ENCODE assay signal across 2 cellular contexts in the genomic region with DNA sequence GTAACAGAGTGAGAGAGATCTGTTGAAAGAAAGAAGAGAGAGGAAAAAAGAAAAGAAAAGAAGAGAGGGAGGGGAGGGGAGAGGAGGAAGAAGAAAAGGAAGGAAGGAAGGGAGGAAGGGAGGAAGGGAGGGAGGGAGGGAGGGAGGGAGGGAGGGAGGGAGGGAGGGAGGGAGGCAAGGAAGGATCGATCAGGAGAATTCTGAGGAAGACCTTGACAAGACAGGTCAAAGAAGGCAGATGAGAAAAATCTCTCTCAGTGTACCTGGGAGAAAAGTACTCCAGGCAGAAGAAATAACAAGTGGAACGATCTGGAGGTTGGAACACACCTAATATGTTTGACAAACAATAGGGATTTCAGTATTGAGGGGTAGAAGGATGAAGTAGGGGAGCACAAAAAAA.
TF ChIP-seq lines count a peak whose summit lies in the region.

No MANE protein-coding gene starts in this region.

TF ChIP-seq in HCT116, 20 proteins besides CTCF, POLR2A, EP300 and RAD21 (continued from another document):
- TF ChIP-seq, protein P1, sequence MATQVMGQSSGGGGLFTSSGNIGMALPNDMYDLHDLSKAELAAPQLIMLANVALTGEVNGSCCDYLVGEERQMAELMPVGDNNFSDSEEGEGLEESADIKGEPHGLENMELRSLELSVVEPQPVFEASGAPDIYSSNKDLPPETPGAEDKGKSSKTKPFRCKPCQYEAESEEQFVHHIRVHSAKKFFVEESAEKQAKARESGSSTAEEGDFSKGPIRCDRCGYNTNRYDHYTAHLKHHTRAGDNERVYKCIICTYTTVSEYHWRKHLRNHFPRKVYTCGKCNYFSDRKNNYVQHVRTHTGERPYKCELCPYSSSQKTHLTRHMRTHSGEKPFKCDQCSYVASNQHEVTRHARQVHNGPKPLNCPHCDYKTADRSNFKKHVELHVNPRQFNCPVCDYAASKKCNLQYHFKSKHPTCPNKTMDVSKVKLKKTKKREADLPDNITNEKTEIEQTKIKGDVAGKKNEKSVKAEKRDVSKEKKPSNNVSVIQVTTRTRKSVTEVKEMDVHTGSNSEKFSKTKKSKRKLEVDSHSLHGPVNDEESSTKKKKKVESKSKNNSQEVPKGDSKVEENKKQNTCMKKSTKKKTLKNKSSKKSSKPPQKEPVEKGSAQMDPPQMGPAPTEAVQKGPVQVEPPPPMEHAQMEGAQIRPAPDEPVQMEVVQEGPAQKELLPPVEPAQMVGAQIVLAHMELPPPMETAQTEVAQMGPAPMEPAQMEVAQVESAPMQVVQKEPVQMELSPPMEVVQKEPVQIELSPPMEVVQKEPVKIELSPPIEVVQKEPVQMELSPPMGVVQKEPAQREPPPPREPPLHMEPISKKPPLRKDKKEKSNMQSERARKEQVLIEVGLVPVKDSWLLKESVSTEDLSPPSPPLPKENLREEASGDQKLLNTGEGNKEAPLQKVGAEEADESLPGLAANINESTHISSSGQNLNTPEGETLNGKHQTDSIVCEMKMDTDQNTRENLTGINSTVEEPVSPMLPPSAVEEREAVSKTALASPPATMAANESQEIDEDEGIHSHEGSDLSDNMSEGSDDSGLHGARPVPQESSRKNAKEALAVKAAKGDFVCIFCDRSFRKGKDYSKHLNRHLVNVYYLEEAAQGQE (IDR thresholded peaks at IDR 0.05; ENCODE audit: low read depth), result no peak
- TF ChIP-seq ZNF274 (IDR thresholded peaks at IDR 0.05; ENCODE audit: low read depth, low read length) (no peak), EZH2 (IDR thresholded peaks at IDR 0.05) (no peak), EGR1 (IDR thresholded peaks at IDR 0.05; ENCODE audit: low read depth) (no peak), ELF1 (IDR thresholded peaks at IDR 0.05; ENCODE audit: borderline replicate concordance, low read depth) (no peak), TCF7L2 (IDR thresholded peaks at IDR 0.05; ENCODE audit: borderline replicate concordance, extremely low read depth, insufficient read depth, insufficient read length) (no peak)

TF ChIP-seq in WTC11, 78 proteins besides CTCF, POLR2A, EP300 and RAD21 (continued from another document):
- TF ChIP-seq, protein P2, sequence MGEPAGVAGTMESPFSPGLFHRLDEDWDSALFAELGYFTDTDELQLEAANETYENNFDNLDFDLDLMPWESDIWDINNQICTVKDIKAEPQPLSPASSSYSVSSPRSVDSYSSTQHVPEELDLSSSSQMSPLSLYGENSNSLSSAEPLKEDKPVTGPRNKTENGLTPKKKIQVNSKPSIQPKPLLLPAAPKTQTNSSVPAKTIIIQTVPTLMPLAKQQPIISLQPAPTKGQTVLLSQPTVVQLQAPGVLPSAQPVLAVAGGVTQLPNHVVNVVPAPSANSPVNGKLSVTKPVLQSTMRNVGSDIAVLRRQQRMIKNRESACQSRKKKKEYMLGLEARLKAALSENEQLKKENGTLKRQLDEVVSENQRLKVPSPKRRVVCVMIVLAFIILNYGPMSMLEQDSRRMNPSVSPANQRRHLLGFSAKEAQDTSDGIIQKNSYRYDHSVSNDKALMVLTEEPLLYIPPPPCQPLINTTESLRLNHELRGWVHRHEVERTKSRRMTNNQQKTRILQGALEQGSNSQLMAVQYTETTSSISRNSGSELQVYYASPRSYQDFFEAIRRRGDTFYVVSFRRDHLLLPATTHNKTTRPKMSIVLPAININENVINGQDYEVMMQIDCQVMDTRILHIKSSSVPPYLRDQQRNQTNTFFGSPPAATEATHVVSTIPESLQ (CRISPR knock-in tag; IDR thresholded peaks at IDR 0.05), result no peak
- TF ChIP-seq ZNF416 (CRISPR knock-in tag; IDR thresholded peaks at IDR 0.05) (no peak), JUN (CRISPR knock-in tag; IDR thresholded peaks at IDR 0.05) (no peak), TEAD1 (CRISPR knock-in tag; IDR thresholded peaks at IDR 0.05) (no peak), NR3C1 (CRISPR knock-in tag; conservative IDR thresholded peaks at IDR 0.05; ENCODE audit: low read depth) (no peak), NFATC4 (CRISPR knock-in tag; IDR thresholded peaks at IDR 0.05) (no peak), EMX1 (CRISPR knock-in tag; IDR thresholded peaks at IDR 0.05) (no peak), SMAD4 (CRISPR knock-in tag; IDR thresholded peaks at IDR 0.05) (no peak), ZNF671 (CRISPR knock-in tag; IDR thresholded peaks at IDR 0.05) (no peak), ZNF138 (CRISPR knock-in tag; conservative IDR thresholded peaks at IDR 0.05) (no peak)
- TF ChIP-seq, protein P3, sequence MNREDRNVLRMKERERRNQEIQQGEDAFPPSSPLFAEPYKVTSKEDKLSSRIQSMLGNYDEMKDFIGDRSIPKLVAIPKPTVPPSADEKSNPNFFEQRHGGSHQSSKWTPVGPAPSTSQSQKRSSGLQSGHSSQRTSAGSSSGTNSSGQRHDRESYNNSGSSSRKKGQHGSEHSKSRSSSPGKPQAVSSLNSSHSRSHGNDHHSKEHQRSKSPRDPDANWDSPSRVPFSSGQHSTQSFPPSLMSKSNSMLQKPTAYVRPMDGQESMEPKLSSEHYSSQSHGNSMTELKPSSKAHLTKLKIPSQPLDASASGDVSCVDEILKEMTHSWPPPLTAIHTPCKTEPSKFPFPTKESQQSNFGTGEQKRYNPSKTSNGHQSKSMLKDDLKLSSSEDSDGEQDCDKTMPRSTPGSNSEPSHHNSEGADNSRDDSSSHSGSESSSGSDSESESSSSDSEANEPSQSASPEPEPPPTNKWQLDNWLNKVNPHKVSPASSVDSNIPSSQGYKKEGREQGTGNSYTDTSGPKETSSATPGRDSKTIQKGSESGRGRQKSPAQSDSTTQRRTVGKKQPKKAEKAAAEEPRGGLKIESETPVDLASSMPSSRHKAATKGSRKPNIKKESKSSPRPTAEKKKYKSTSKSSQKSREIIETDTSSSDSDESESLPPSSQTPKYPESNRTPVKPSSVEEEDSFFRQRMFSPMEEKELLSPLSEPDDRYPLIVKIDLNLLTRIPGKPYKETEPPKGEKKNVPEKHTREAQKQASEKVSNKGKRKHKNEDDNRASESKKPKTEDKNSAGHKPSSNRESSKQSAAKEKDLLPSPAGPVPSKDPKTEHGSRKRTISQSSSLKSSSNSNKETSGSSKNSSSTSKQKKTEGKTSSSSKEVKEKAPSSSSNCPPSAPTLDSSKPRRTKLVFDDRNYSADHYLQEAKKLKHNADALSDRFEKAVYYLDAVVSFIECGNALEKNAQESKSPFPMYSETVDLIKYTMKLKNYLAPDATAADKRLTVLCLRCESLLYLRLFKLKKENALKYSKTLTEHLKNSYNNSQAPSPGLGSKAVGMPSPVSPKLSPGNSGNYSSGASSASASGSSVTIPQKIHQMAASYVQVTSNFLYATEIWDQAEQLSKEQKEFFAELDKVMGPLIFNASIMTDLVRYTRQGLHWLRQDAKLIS (CRISPR knock-in tag; IDR thresholded peaks at IDR 0.05; ENCODE audit: borderline replicate concordance), result no peak
- TF ChIP-seq, protein P4, sequence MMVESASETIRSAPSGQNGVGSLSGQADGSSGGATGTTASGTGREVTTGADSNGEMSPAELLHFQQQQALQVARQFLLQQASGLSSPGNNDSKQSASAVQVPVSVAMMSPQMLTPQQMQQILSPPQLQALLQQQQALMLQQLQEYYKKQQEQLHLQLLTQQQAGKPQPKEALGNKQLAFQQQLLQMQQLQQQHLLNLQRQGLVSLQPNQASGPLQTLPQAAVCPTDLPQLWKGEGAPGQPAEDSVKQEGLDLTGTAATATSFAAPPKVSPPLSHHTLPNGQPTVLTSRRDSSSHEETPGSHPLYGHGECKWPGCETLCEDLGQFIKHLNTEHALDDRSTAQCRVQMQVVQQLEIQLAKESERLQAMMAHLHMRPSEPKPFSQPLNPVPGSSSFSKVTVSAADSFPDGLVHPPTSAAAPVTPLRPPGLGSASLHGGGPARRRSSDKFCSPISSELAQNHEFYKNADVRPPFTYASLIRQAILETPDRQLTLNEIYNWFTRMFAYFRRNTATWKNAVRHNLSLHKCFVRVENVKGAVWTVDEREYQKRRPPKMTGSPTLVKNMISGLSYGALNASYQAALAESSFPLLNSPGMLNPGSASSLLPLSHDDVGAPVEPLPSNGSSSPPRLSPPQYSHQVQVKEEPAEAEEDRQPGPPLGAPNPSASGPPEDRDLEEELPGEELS (CRISPR knock-in tag; IDR thresholded peaks at IDR 0.05), result no peak
- TF ChIP-seq, protein P5, sequence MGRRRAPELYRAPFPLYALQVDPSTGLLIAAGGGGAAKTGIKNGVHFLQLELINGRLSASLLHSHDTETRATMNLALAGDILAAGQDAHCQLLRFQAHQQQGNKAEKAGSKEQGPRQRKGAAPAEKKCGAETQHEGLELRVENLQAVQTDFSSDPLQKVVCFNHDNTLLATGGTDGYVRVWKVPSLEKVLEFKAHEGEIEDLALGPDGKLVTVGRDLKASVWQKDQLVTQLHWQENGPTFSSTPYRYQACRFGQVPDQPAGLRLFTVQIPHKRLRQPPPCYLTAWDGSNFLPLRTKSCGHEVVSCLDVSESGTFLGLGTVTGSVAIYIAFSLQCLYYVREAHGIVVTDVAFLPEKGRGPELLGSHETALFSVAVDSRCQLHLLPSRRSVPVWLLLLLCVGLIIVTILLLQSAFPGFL (CRISPR knock-in tag; IDR thresholded peaks at IDR 0.05; ENCODE audit: borderline replicate concordance), result no peak
- TF ChIP-seq, protein P6, sequence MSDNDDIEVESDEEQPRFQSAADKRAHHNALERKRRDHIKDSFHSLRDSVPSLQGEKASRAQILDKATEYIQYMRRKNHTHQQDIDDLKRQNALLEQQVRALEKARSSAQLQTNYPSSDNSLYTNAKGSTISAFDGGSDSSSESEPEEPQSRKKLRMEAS (CRISPR knock-in tag; IDR thresholded peaks at IDR 0.05), result no peak
